ENCODE assay signal across 16 cellular contexts in genomic region chr6:156379392-156379910, GRCh38.
"Had no signal": no experiment of that assay in that cellular context is flagged by ENCODE, and none has a peak within 500 bp of the region (broad histone marks: within the 10 kb centered on the region; RNA-seq: fewer than 3 reads in every experiment).

No MANE protein-coding gene starts in this region.

- DNase-seq: activated CD4-positive, alpha-beta T cell treated with anti-CD3 and anti-CD28 coated beads for 4 hours; activated CD8-positive, alpha-beta memory T cell treated with anti-CD3 and anti-CD28 coated beads, Interleukin-2, amount 50 U/mL, for 4 hours; activated CD8-positive, alpha-beta T cell treated with anti-CD3 and anti-CD28 coated beads for 36 hours; activated gamma-delta T cell treated with Interleukin-2 at 50 U/mL for 16 hours; amniotic stem cell; erythroblast; gastrocnemius medialis; heart right ventricle; natural killer cell; posterior cingulate gyrus; stimulated activated CD4-positive, alpha-beta T cell treated with anti-CD3 and anti-CD28 coated beads, Interleukin-4, amount 100 ng/mL, for 24 hours; transverse colon had no signal

- H3K9me3 ChIP-seq: gastrocnemius medialis, heart right ventricle, neutrophil, transverse colon had no signal

- ATAC-seq: activated CD8-positive, alpha-beta T cell treated with anti-CD3 and anti-CD28 coated beads for 36 hours; gastrocnemius medialis; heart right ventricle; left lobe of liver; natural killer cell had no signal

- H3K4me1 ChIP-seq: gastrocnemius medialis had no signal

- H3K27me3 ChIP-seq: cardiac muscle cell, gastrocnemius medialis, heart right ventricle, neutrophil, transverse colon had no signal

- H3K36me3 ChIP-seq: cardiac muscle cell, gastrocnemius medialis, heart right ventricle, neutrophil, transverse colon had no signal

- H3K4me3 ChIP-seq: cardiac muscle cell, gastrocnemius medialis, heart right ventricle, skin epidermis, transverse colon had no signal

- H3K27ac ChIP-seq: cardiac muscle cell, gastrocnemius medialis, heart right ventricle, neutrophil, skin epidermis, transverse colon had no signal
